Comparison of ENCODE assay signal across 18 cellular contexts in the genomic region with DNA sequence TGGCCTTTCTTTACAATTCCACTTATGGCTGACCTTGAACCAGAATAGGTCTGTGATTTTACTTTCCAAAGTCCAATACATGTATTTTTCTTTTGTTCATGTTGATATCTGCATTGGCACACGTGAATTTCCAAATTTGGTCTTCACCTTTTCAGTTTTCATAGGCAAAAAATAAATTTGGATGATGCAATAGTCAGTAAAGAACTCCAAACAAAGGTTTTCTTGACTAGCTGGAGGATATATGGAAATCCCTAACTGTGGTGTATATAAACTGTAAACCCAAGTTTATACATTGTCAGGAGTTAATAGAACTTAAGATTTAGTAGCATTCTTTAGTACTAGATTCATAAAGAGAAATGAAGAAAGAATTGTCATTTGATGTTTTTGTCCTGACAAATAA.
DNase-seq lines count a peak whose midpoint lies in the region; ATAC-seq and TF ChIP-seq lines count a peak whose summit lies in the region.
"Had no signal": no experiment of that assay in that cellular context is flagged by ENCODE, and none has a peak within 500 bp of the region (broad histone marks: within the 10 kb centered on the region; RNA-seq: fewer than 3 reads in every experiment).

No MANE protein-coding gene starts in this region.

- TF ChIP-seq CTCF in activated CD8-positive, alpha-beta T cell treated with anti-CD3 and anti-CD28 coated beads for 36 hours (IDR thresholded peaks at IDR 0.05), result no peak
- TF ChIP-seq CTCF in HCT116 (IDR thresholded peaks at IDR 0.05 in 2 of 3, conservative IDR thresholded peaks at IDR 0.05 in 1 of 3; ENCODE audit: borderline replicate concordance in 1 of 3, insufficient read depth in 1 of 3, low read depth in 2 of 3, low read length in 2 of 3) (no peak), gastrocnemius medialis (IDR thresholded peaks at IDR 0.05 in 4 of 5, conservative IDR thresholded peaks at IDR 0.05 in 1 of 5) (no peak), body of pancreas (IDR thresholded peaks at IDR 0.05) (no peak)

- H3K4me1 ChIP-seq in HCT116 (ENCODE audit: control insufficient read depth in 1 of 2, insufficient read depth in 2 of 2, low read length in 2 of 2) (no peaks in the 10 kb centered on the region), gastrocnemius medialis (peaks cover 43 to 47% of the 10 kb centered on the region in 2 donors), body of pancreas (peaks cover 18% of the 10 kb centered on the region)
- H3K4me1 ChIP-seq: left lung had no signal

- TF ChIP-seq RAD21 in HCT116 (IDR thresholded peaks at IDR 0.05; ENCODE audit: low read depth), result no peak

- no peak overlapping the region for H3K4me3 Mint-ChIP-seq in activated CD8-positive, alpha-beta T cell treated with anti-CD3 and anti-CD28 coated beads for 36 hours
- no peak overlapping the region for H3K4me3 Mint-ChIP-seq in activated CD8-positive, alpha-beta T cell treated with anti-CD3 and anti-CD28 coated beads, Interleukin-2, amount 10 ng/mL, durations not matched to agents 7 days and 5 days
- H3K4me3 Mint-ChIP-seq in activated naive CD8-positive, alpha-beta T cell treated with anti-CD3 and anti-CD28 coated beads for 36 hours, result no peak overlapping the region
- H3K4me3 Mint-ChIP-seq: dendritic cell treated with granulocyte-macrophage colony-stimulating factor and Interleukin-4, amounts not matched to agents 40 ng/mL and 50 ng/mL, for 4 days; GM23338; nephron progenitor cell had no signal

- CTCF ChIA-PET in activated CD8-positive, alpha-beta T cell treated with anti-CD3 and anti-CD28 coated beads for 36 hours (lab: Charles Lee), result interaction anchor here (0.8 to 2.8 kb wide), 6 partner anchors 9 to 235 kb away, joined by 3 to 18 read pairs (median 5); partner anchors contain the start of gene VPS4B
- CTCF ChIA-PET in activated CD8-positive, alpha-beta T cell treated with anti-CD3 and anti-CD28 coated beads, Interleukin-2, amount 10 ng/mL, durations not matched to agents 7 days and 5 days (lab: Charles Lee), result interaction anchor here (0.8 to 2.0 kb wide), 5 partner anchors 9 to 132 kb away, joined by 3 to 9 read pairs (median 5); no protein-coding TSS in a partner anchor
- CTCF ChIA-PET in HCT116 (lab: Charles Lee), result no interaction called here

- 33 to 45% methylated on average over 1 of the region's 1 CpG for WGBS in body of pancreas, 2 donors

- H3K27me3 Mint-ChIP-seq in activated CD8-positive, alpha-beta T cell treated with anti-CD3 and anti-CD28 coated beads for 36 hours, result no peaks in the 10 kb centered on the region
- no peaks in the 10 kb centered on the region for H3K27me3 Mint-ChIP-seq in activated CD8-positive, alpha-beta T cell treated with anti-CD3 and anti-CD28 coated beads, Interleukin-2, amount 10 ng/mL, durations not matched to agents 7 days and 5 days (ENCODE audit: low read depth)
- H3K27me3 Mint-ChIP-seq in activated naive CD8-positive, alpha-beta T cell treated with anti-CD3 and anti-CD28 coated beads for 36 hours, result no peaks in the 10 kb centered on the region

- H3K9ac ChIP-seq in HCT116 (ENCODE audit: low read length), result no peak overlapping the region

- H3K36me3 ChIP-seq in HCT116 (ENCODE audit: control insufficient read depth in 1 of 2, insufficient read depth in 2 of 2, low read length in 2 of 2), result no peaks in the 10 kb centered on the region
- no peaks in the 10 kb centered on the region for H3K36me3 ChIP-seq in gastrocnemius medialis
- H3K36me3 ChIP-seq in body of pancreas (replicated peaks in 1 of 2; ENCODE audit: insufficient read depth in 1 of 2, low read depth in 2 of 2), result no peaks in the 10 kb centered on the region
- H3K36me3 ChIP-seq: esophagus muscularis mucosa, left lung, right atrium auricular region had no signal

- POLR2A ChIA-PET in activated CD8-positive, alpha-beta T cell treated with anti-CD3 and anti-CD28 coated beads for 36 hours (lab: Charles Lee), result interaction anchor here (0.8 to 0.9 kb wide), 2 partner anchors 33 to 47 kb away, joined by 3 read pairs; no protein-coding TSS in a partner anchor
- POLR2A ChIA-PET in activated CD8-positive, alpha-beta T cell treated with anti-CD3 and anti-CD28 coated beads, Interleukin-2, amount 10 ng/mL, durations not matched to agents 7 days and 5 days (lab: Charles Lee), result interaction anchor here (1.3 to 1.6 kb wide), 4 partner anchors 11 to 132 kb away, joined by 3 to 7 read pairs (median 4); no protein-coding TSS in a partner anchor
- POLR2A ChIA-PET in HCT116 (lab: Charles Lee), result no interaction called here

- H3K27ac Mint-ChIP-seq in activated CD8-positive, alpha-beta T cell treated with anti-CD3 and anti-CD28 coated beads for 36 hours, result peak overlapping the region; percentile 14
- H3K27ac Mint-ChIP-seq in activated CD8-positive, alpha-beta T cell treated with anti-CD3 and anti-CD28 coated beads, Interleukin-2, amount 10 ng/mL, durations not matched to agents 7 days and 5 days, result no peak overlapping the region
- H3K27ac Mint-ChIP-seq in activated naive CD8-positive, alpha-beta T cell treated with anti-CD3 and anti-CD28 coated beads for 36 hours, result peak overlapping the region; percentile 36
- H3K27ac Mint-ChIP-seq: dendritic cell treated with granulocyte-macrophage colony-stimulating factor and Interleukin-4, amounts not matched to agents 40 ng/mL and 50 ng/mL, for 4 days; nephron progenitor cell had no signal

- peaks cover 46% of the 10 kb centered on the region for H3K36me3 Mint-ChIP-seq in activated CD8-positive, alpha-beta T cell treated with anti-CD3 and anti-CD28 coated beads for 36 hours (ENCODE audit: low read depth)
- peaks cover 59% of the 10 kb centered on the region for H3K36me3 Mint-ChIP-seq in activated CD8-positive, alpha-beta T cell treated with anti-CD3 and anti-CD28 coated beads, Interleukin-2, amount 10 ng/mL, durations not matched to agents 7 days and 5 days (ENCODE audit: low read depth)
- peaks cover 43% of the 10 kb centered on the region for H3K36me3 Mint-ChIP-seq in activated naive CD8-positive, alpha-beta T cell treated with anti-CD3 and anti-CD28 coated beads for 36 hours

- no peaks in the 10 kb centered on the region for H3K9me3 Mint-ChIP-seq in activated CD8-positive, alpha-beta T cell treated with anti-CD3 and anti-CD28 coated beads for 36 hours
- H3K9me3 Mint-ChIP-seq in activated CD8-positive, alpha-beta T cell treated with anti-CD3 and anti-CD28 coated beads, Interleukin-2, amount 10 ng/mL, durations not matched to agents 7 days and 5 days (ENCODE audit: insufficient read depth), result no peaks in the 10 kb centered on the region
- H3K9me3 Mint-ChIP-seq in activated naive CD8-positive, alpha-beta T cell treated with anti-CD3 and anti-CD28 coated beads for 36 hours, result peaks cover 3% of the 10 kb centered on the region
- H3K9me3 Mint-ChIP-seq: dendritic cell treated with granulocyte-macrophage colony-stimulating factor and Interleukin-4, amounts not matched to agents 40 ng/mL and 50 ng/mL, for 4 days; GM23338; nephron progenitor cell had no signal

- H2AFZ ChIP-seq in HCT116 (ENCODE audit: low read depth, low read length, poor library complexity, severe bottlenecking), result no peak overlapping the region
- H2AFZ ChIP-seq: GM23338 had no signal

- intact Hi-C loops in activated CD8-positive, alpha-beta T cell treated with anti-CD3 and anti-CD28 coated beads for 36 hours (cut with micrococcal nuclease), result no loop called here
- intact Hi-C loops in HCT116 (cut with micrococcal nuclease) (no loop called here), gastrocnemius medialis (cut with DNase I; ENCODE audit: low total_unique reads) (no loop called here), body of pancreas (cut with DNase I) (no loop called here)

- no peak overlapping the region for H3K27ac ChIP-seq in HCT116 (ENCODE audit: low read depth, low read length)
- peak overlapping the region; percentile 56 to 76 (median 72) for H3K27ac ChIP-seq in gastrocnemius medialis
- H3K27ac ChIP-seq in body of pancreas, result no peak overlapping the region
- H3K27ac ChIP-seq: left lung had no signal

- in situ Hi-C loops in gastrocnemius medialis (cut with MboI; ENCODE audit: low sequenced_read_pairs in 4 of 4), result no loop called here

- no peak for TF ChIP-seq POLR2A in HCT116 (IDR thresholded peaks at IDR 0.05; ENCODE audit: borderline replicate concordance, extremely low read depth, insufficient read depth, insufficient read length)
- TF ChIP-seq POLR2A in gastrocnemius medialis (IDR thresholded peaks at IDR 0.05), result no peak
- no peak for TF ChIP-seq POLR2A in body of pancreas (IDR thresholded peaks at IDR 0.05)

- RAD21 ChIA-PET in HCT116 (lab: Charles Lee; ENCODE audit: low non-redundant PET in 1 of 2, low total read pairs in 2 of 2, uncharacterized antibody in 2 of 2, unreplicated experiment in 2 of 2), result no interaction called here

- H3K4me3 ChIP-seq in HCT116 (replicated peaks in 1 of 2; ENCODE audit: low read depth in 1 of 2, low read length in 2 of 2) (no peak overlapping the region), gastrocnemius medialis (no peak overlapping the region), body of pancreas (no peak overlapping the region)
- H3K4me3 ChIP-seq: esophagus muscularis mucosa, GM23338, left lung, right atrium auricular region had no signal

- BruUV-seq in HCT116 (replicated peaks; lab: Mats Ljungman, UMichigan), result no TSS peak

- H3K4me1 Mint-ChIP-seq in activated CD8-positive, alpha-beta T cell treated with anti-CD3 and anti-CD28 coated beads for 36 hours (ENCODE audit: low read depth), result peaks cover 82% of the 10 kb centered on the region
- peaks cover 65% of the 10 kb centered on the region for H3K4me1 Mint-ChIP-seq in activated CD8-positive, alpha-beta T cell treated with anti-CD3 and anti-CD28 coated beads, Interleukin-2, amount 10 ng/mL, durations not matched to agents 7 days and 5 days (ENCODE audit: low read depth)
- peaks cover 77% of the 10 kb centered on the region for H3K4me1 Mint-ChIP-seq in activated naive CD8-positive, alpha-beta T cell treated with anti-CD3 and anti-CD28 coated beads for 36 hours

- H4K20me1 ChIP-seq in HCT116 (ENCODE audit: insufficient read depth), result no peaks in the 10 kb centered on the region

- no peak for DNase-seq in activated CD8-positive, alpha-beta T cell treated with anti-CD3 and anti-CD28 coated beads for 36 hours
- DNase-seq in activated CD8-positive, alpha-beta T cell treated with anti-CD3 and anti-CD28 coated beads, Interleukin-2, amount 10 ng/mL, durations not matched to agents 7 days and 5 days, result no peak
- DNase-seq in HCT116 (ENCODE audit: low read depth, low spot score) (no peak), gastrocnemius medialis (no peak), COLO829 (ENCODE audit: low spot score) (no peak), body of pancreas (no peak), NCI-H345 treated with DMSO at 0.1 percent for 48 hours (lab: John Stamatoyannopoulos, UW; ENCODE audit: unreplicated experiment) (no peak)
- no peak for DNase-seq in activated naive CD8-positive, alpha-beta T cell treated with anti-CD3 and anti-CD28 coated beads for 36 hours
- DNase-seq: hypothalamus; left lung; NCI-H1105 treated with DMSO at 0.1 percent for 48 hours; NCI-H226; nephron progenitor cell; stimulated activated CD4-positive, alpha-beta T cell treated with anti-CD3 and anti-CD28 coated beads, Interleukin-2, amount 100 ng/mL, for 48 hours had no signal

- ATAC-seq in activated CD8-positive, alpha-beta T cell treated with anti-CD3 and anti-CD28 coated beads for 36 hours, result no peak
- ATAC-seq in activated CD8-positive, alpha-beta T cell treated with anti-CD3 and anti-CD28 coated beads, Interleukin-2, amount 10 ng/mL, durations not matched to agents 7 days and 5 days, result no peak
- ATAC-seq in HCT116, result no peak
- ATAC-seq in gastrocnemius medialis, result no peak
- no peak for ATAC-seq in body of pancreas
- ATAC-seq: GM23338, left lung had no signal

- H3K9me2 ChIP-seq in HCT116 (ENCODE audit: insufficient read depth), result no peaks in the 10 kb centered on the region

- no peaks in the 10 kb centered on the region for H3K79me2 ChIP-seq in HCT116 (ENCODE audit: insufficient read depth, low read length)

- no peak overlapping the region for H3K4me2 ChIP-seq in HCT116 (ENCODE audit: low read length)
- H3K4me2 ChIP-seq: GM23338 had no signal

- H3K9me3 ChIP-seq in HCT116 (ENCODE audit: control insufficient read depth in 1 of 2, insufficient read depth in 1 of 2, low read depth in 1 of 2, low read length in 2 of 2) (no peaks in the 10 kb centered on the region), gastrocnemius medialis (no peaks in the 10 kb centered on the region), body of pancreas (no peaks in the 10 kb centered on the region)
- H3K9me3 ChIP-seq: esophagus muscularis mucosa, left lung, right atrium auricular region had no signal

- H3K27me3 ChIP-seq in HCT116 (ENCODE audit: insufficient read depth, low read length) (peaks cover 13% of the 10 kb centered on the region; the same call in 1 of the 2 replicates), gastrocnemius medialis (no peaks in the 10 kb centered on the region), body of pancreas (no peaks in the 10 kb centered on the region)
- H3K27me3 ChIP-seq: esophagus muscularis mucosa, left lung, right atrium auricular region had no signal

Comparison
In these comparisons a context has a peak if more than half of its experiments do, and no peak if none do; other contexts are left out.
1. H3K27ac ChIP-seq: peak in gastrocnemius medialis (4 of 4); none in HCT116 (single experiment) and body of pancreas (0 of 4).